In the genomic region with DNA sequence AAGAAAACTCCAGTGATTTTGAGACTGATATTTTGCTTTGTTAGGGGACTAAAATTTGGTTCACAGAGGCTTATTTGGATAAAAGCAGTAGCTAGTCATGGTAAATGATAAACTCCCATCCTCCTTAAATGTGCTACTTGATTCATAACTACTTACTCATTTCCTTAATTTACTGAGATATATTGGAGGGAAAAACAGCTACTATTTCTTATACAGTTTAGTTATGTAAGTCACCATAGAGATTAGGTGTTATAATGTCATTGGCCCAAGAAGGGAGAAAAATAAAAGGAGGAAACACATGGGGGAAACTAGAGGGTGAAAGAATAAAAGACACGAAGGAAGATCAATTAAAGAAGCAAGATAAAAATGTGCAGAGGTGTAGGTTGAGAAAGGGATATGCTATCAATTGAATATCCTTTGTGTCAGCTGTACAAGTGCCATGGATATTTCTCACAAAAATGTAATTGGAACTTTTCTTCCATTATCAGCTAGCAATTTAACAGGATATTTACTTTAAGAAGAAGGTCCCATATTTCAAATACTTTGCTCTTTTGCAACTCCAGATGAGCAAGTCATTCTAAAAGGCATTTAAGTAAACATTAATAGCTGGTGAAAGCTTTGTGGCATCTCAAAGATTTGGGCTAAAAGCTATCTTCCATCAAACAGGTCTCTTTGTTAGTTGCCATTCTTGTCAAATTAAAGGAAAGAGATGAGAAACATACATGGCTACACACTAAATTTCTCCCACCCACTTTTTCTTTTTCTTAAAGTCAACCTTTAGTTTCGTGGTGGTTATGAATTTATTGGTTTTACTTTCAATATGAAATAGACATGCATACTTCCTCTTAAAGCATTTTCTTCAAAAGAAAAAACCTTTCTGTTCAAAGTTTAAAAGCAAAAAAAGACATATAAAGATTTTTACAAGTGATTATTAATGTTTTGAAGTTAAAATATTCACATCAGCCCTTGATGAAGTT, we compare ENCODE assay signal across 12 cellular contexts.
DNase-seq lines count a peak whose midpoint lies in the region; ATAC-seq and TF ChIP-seq lines count a peak whose summit lies in the region.
"Had no signal": no experiment of that assay in that cellular context is flagged by ENCODE, and none has a peak within 500 bp of the region (broad histone marks: within the 10 kb centered on the region; RNA-seq: fewer than 3 reads in every experiment).

No MANE protein-coding gene starts in this region.

- POLR2A ChIA-PET in MCF 10A (lab: Yijun Ruan, JAX): no interaction called here

- intact Hi-C loops in MCF 10A (cut with micrococcal nuclease): no loop called here

- TF ChIP-seq CTCF in GM13977 (IDR thresholded peaks at IDR 0.05; ENCODE audit: extremely low read depth, insufficient read depth, missing control alignments) (no peak), fibroblast of mammary gland (conservative IDR thresholded peaks at IDR 0.05; ENCODE audit: control insufficient read depth, insufficient read depth, low read depth, low read length) (no peak), MCF 10A (IDR thresholded peaks at IDR 0.05; ENCODE audit: unreplicated experiment) (no peak)

- no peaks in the 10 kb centered on the region for H3K36me3 Mint-ChIP-seq in MCF 10A (ENCODE audit: insufficient read depth, unreplicated experiment)

- H3K4me3 ChIP-seq in fibroblast of mammary gland (ENCODE audit: control insufficient read depth, low read depth, low read length): no peak overlapping the region

- in situ Hi-C loops in GM13977 (cut with MboI; ENCODE audit: low pct_unique_long_range_greater_than_20kb, low sequenced_read_pairs, unreplicated experiment): no loop called here

- no peaks in the 10 kb centered on the region for H3K27me3 Mint-ChIP-seq in MCF 10A (ENCODE audit: insufficient read depth, unreplicated experiment)

- H3K27ac Mint-ChIP-seq in MCF 10A (ENCODE audit: low read depth, unreplicated experiment): no peak overlapping the region
- H3K27ac Mint-ChIP-seq: WTC11 had no signal

- no TSS peak for BruUV-seq in MCF 10A (replicated peaks; lab: Mats Ljungman, UMichigan)

- H3K9me3 Mint-ChIP-seq in MCF 10A (ENCODE audit: unreplicated experiment): no peaks in the 10 kb centered on the region
- H3K9me3 Mint-ChIP-seq: WTC11 had no signal

- DNase-seq in GM13977 (ENCODE audit: low spot score) (peak; percentile 8), fibroblast of mammary gland (ENCODE audit: low read depth) (peak; percentile 30), NCI-H146 treated with DMSO at 0.1 percent for 48 hours (lab: John Stamatoyannopoulos, UW; ENCODE audit: unreplicated experiment) (no peak), NCI-H2196 (lab: John Stamatoyannopoulos, UW; ENCODE audit: unreplicated experiment) (no peak), NCI-H226 (no peak), MCF 10A (ENCODE audit: unreplicated experiment) (no peak)
- DNase-seq: cortex of kidney, mammary epithelial cell, NCI-H2081 treated with DMSO at 0.1 percent for 48 hours had no signal

- ATAC-seq in GM21423 (IDR thresholded peaks at IDR 0.05; ENCODE audit: unreplicated experiment): peak; percentile 93
- ATAC-seq in HG03378 (IDR thresholded peaks at IDR 0.05; ENCODE audit: unreplicated experiment): peak; percentile 98
- ATAC-seq: WTC11 had no signal

- peaks cover 6% of the 10 kb centered on the region for H3K4me1 Mint-ChIP-seq in MCF 10A (ENCODE audit: insufficient read depth, unreplicated experiment)

- no peak overlapping the region for H3K4me3 Mint-ChIP-seq in MCF 10A (ENCODE audit: unreplicated experiment)
- H3K4me3 Mint-ChIP-seq: WTC11 had no signal

- CTCF ChIA-PET in MCF 10A (lab: Yijun Ruan, JAX): interaction anchor here (0.7 kb wide), 1 partner anchor 853 kb away, joined by 3 read pairs; no protein-coding TSS in a partner anchor

Comparison
In these comparisons a context has a peak if more than half of its experiments do, and no peak if none do; other contexts are left out.
1. DNase-seq: peak in GM13977 (single experiment) and fibroblast of mammary gland (single experiment); none in NCI-H146 treated with DMSO at 0.1 percent for 48 hours (single experiment), NCI-H2196 (single experiment), NCI-H226 (single experiment) and MCF 10A (single experiment).